ENCODE assay signal across 8 cellular contexts in genomic region chr1:192610114-192610958, GRCh38.
DNase-seq lines count a peak whose midpoint lies in the region; ATAC-seq, FAIRE-seq and TF ChIP-seq lines count a peak whose summit lies in the region.

No MANE protein-coding gene starts in this region.

- peak; percentile 35 for DNase-seq in DMS53 treated with DMSO at 0.1 percent for 48 hours (lab: John Stamatoyannopoulos, UW; ENCODE audit: unreplicated experiment)
- DNase-seq in MM.1S: peak; percentile 59
- peak; percentile 43 for DNase-seq in astrocyte of the spinal cord (ENCODE audit: low read depth, low spot score)
- DNase-seq in memory B cell (ENCODE audit: low spot score in 2 of 2): peak in 1 of 2 donors; percentile 41
- DNase-seq in NK-92 treated with Interleukin-12 subunit alpha and Interleukin-12 subunit beta, amount 100 ng/mL, for 24 hours (lab: John Stamatoyannopoulos, UW): no peak
- no peak for DNase-seq in urothelium cell line (ENCODE audit: low spot score)
- DNase-seq in 8988T: no peak

- FAIRE-seq in urothelium cell line (lab: Jason Lieb, UNC): no peak

- no peaks in the 10 kb centered on the region for H3K36me3 ChIP-seq in MM.1S (replicated peaks; ENCODE audit: insufficient read depth, low read length)

- H4K20me1 ChIP-seq in MM.1S (ENCODE audit: insufficient read depth, low read length): no peaks in the 10 kb centered on the region

- no peaks in the 10 kb centered on the region for H3K9me2 ChIP-seq in MM.1S (replicated peaks; ENCODE audit: insufficient read depth, low read length)

- H3K27ac Mint-ChIP-seq in memory B cell: peak overlapping the region; percentile 85

- peaks cover 5% of the 10 kb centered on the region for H3K27me3 Mint-ChIP-seq in memory B cell

- peaks cover 50% of the 10 kb centered on the region for H3K4me1 ChIP-seq in MM.1S (ENCODE audit: low read length)

- peaks cover 20% of the 10 kb centered on the region for H3K4me1 Mint-ChIP-seq in memory B cell

- H3K36me3 Mint-ChIP-seq in memory B cell: no peaks in the 10 kb centered on the region

- no peak overlapping the region for H3K27ac ChIP-seq in MM.1S (ENCODE audit: low read length)

- H3K4me3 ChIP-seq in MM.1S (ENCODE audit: low read length): no peak overlapping the region
- no peak overlapping the region for H3K4me3 ChIP-seq in astrocyte of the spinal cord (ENCODE audit: low read depth, low read length)

- H3F3A ChIP-seq in MM.1S (ENCODE audit: insufficient read depth, low read length): peaks cover 23% of the 10 kb centered on the region

- H3K9ac ChIP-seq in MM.1S (ENCODE audit: low read length): no peak overlapping the region

- no peaks in the 10 kb centered on the region for H3K27me3 ChIP-seq in MM.1S (replicated peaks; ENCODE audit: insufficient read depth, low read length)

- in situ Hi-C loops in astrocyte of the spinal cord (cut with HindIII; ENCODE audit: low sequenced_read_pairs): no loop called here

- H3K9me3 Mint-ChIP-seq in memory B cell: no peaks in the 10 kb centered on the region

- TF ChIP-seq CTCF in MM.1S (IDR thresholded peaks at IDR 0.05; ENCODE audit: low read length) (peak; percentile 39), astrocyte of the spinal cord (IDR thresholded peaks at IDR 0.05; ENCODE audit: low read depth, low read length) (peak; percentile 48)

- peak overlapping the region; percentile 48; the same call in 1 of the 2 replicates for H3K4me2 ChIP-seq in MM.1S (ENCODE audit: low read depth, low read length)

- H2AFZ ChIP-seq in MM.1S (ENCODE audit: low read length): no peak overlapping the region

- no peaks in the 10 kb centered on the region for H3K9me3 ChIP-seq in MM.1S (replicated peaks; ENCODE audit: insufficient read depth, low read length)

- H3K4me3 Mint-ChIP-seq in memory B cell: no peak overlapping the region

- ATAC-seq in memory B cell (ENCODE audit: low read depth) (no peak), GM18873 (IDR thresholded peaks at IDR 0.05; ENCODE audit: low FRiP score, unreplicated experiment) (no peak)

- no peaks in the 10 kb centered on the region for H3K79me2 ChIP-seq in MM.1S (ENCODE audit: low read length)

Comparison
In these comparisons a context has a peak if more than half of its experiments do, and no peak if none do; other contexts are left out.
1. DNase-seq: peak in DMS53 treated with DMSO at 0.1 percent for 48 hours (single experiment), MM.1S (single experiment) and astrocyte of the spinal cord (single experiment); none in NK-92 treated with Interleukin-12 subunit alpha and Interleukin-12 subunit beta, amount 100 ng/mL, for 24 hours (single experiment), urothelium cell line (single experiment) and 8988T (single experiment).